Comparison of ENCODE assay signal across 10 cellular contexts in genomic region chr1:19650416-19651140, GRCh38. TPM values are rescaled to one million over a fixed set of nuclear protein-coding genes. Genes with fewer than 3 reads are reported as not detected.
A peak's percentile ranks its signal among the peaks of the same experiment; 100 is the strongest.
DNase-seq lines count a peak whose midpoint lies in the region; ATAC-seq and TF ChIP-seq lines count a peak whose summit lies in the region.
"Had no signal": no experiment of that assay in that cellular context is flagged by ENCODE, and none has a peak within 500 bp of the region (broad histone marks: within the 10 kb centered on the region; RNA-seq: fewer than 3 reads in every experiment).

No MANE protein-coding gene starts in this region.

- POLR2A ChIA-PET in activated CD4-positive, alpha-beta memory T cell treated with anti-CD3 and anti-CD28 coated beads, Interleukin-2, amount 10 ng/mL, durations not matched to agents 7 days and 5 days (lab: Charles Lee): interaction anchor here (1.1 to 1.2 kb wide), 3 partner anchors 54 to 164 kb away, joined by 3 to 5 read pairs (median 3); a partner anchor contains a TSS

- 76% methylated on average over 12 of the region's 12 CpGs for WGBS in hepatocyte (ENCODE audit: low lambda C conversion rate, missing lambda C conversion rate)
- WGBS in spleen, 5 donors: 38 to 58% (median 43%) methylated on average over 12 of the region's 12 CpGs

- H4K20me1 ChIP-seq in Loucy (ENCODE audit: insufficient read depth, low read length, poor library complexity, severe bottlenecking): no peaks in the 10 kb centered on the region
- no peaks in the 10 kb centered on the region for H4K20me1 ChIP-seq in hepatocyte (ENCODE audit: insufficient read depth, poor library complexity, severe bottlenecking)

- no peak for TF ChIP-seq POLR2A in spleen (IDR thresholded peaks at IDR 0.05)

- no peaks in the 10 kb centered on the region for H3K36me3 ChIP-seq in Loucy (ENCODE audit: insufficient read depth, low read length)
- peaks cover 7% of the 10 kb centered on the region for H3K36me3 ChIP-seq in brain microvascular endothelial cell (replicated peaks)
- no peaks in the 10 kb centered on the region for H3K36me3 ChIP-seq in hepatocyte (replicated peaks; ENCODE audit: insufficient read depth, low read depth)
- H3K36me3 ChIP-seq in spleen: no peaks in the 10 kb centered on the region

- peak overlapping the region; percentile 37 for H3K4me3 ChIP-seq in Loucy (ENCODE audit: low read length, poor library complexity, severe bottlenecking)
- H3K4me3 ChIP-seq in brain microvascular endothelial cell (ENCODE audit: low read depth, low read length): no peak overlapping the region
- H3K4me3 ChIP-seq in hepatocyte: no peak overlapping the region
- H3K4me3 ChIP-seq in spleen: peak overlapping the region in 1 of 8 donors; percentile 13
- H3K4me3 ChIP-seq: PC-9 had no signal

- peaks cover 36% of the 10 kb centered on the region for H3K4me1 Mint-ChIP-seq in activated CD4-positive, alpha-beta memory T cell treated with anti-CD3 and anti-CD28 coated beads, Interleukin-2, amount 10 ng/mL, durations not matched to agents 7 days and 5 days

- H3K4me3 Mint-ChIP-seq in activated CD4-positive, alpha-beta memory T cell treated with anti-CD3 and anti-CD28 coated beads, Interleukin-2, amount 10 ng/mL, durations not matched to agents 7 days and 5 days: no peak overlapping the region
- H3K4me3 Mint-ChIP-seq: activated CD4-positive, alpha-beta T cell treated with anti-CD3 and anti-CD28 coated beads, Interleukin-2, amount 10 ng/mL, durations not matched to agents 7 days and 5 days had no signal

- H2AFZ ChIP-seq in Loucy (ENCODE audit: low read length): peak overlapping the region; percentile 66
- no peak overlapping the region for H2AFZ ChIP-seq in hepatocyte
- H2AFZ ChIP-seq: PC-9 had no signal

- H3K36me3 Mint-ChIP-seq in activated CD4-positive, alpha-beta memory T cell treated with anti-CD3 and anti-CD28 coated beads, Interleukin-2, amount 10 ng/mL, durations not matched to agents 7 days and 5 days (ENCODE audit: low read depth): no peaks in the 10 kb centered on the region

- in situ Hi-C loops in brain microvascular endothelial cell (cut with HindIII; ENCODE audit: low pct_ligation_motif_present, low sequenced_read_pairs): no loop called here

- DNase-seq in brain microvascular endothelial cell (no peak), hepatocyte (ENCODE audit: low spot score) (no peak), spleen (no peak), mucosa of gallbladder (ENCODE audit: low spot score) (no peak)
- no peak for DNase-seq in activated CD8-positive, alpha-beta memory T cell treated with anti-CD3 and anti-CD28 coated beads, Interleukin-2, amount 50 U/mL, for 4 hours
- no peak for DNase-seq in activated CD4-positive, alpha-beta memory T cell treated with anti-CD3 and anti-CD28 coated beads, Interleukin-2, amount 10 ng/mL, durations not matched to agents 7 days and 5 days
- DNase-seq: PC-9 had no signal

- H3K27ac ChIP-seq in brain microvascular endothelial cell (peak overlapping the region; percentile 12), hepatocyte (no peak overlapping the region), spleen (peak overlapping the region in 6 of 8 donors; percentile 12 to 74 (median 40))
- H3K27ac ChIP-seq: PC-9 had no signal

- H3K27me3 Mint-ChIP-seq in activated CD4-positive, alpha-beta memory T cell treated with anti-CD3 and anti-CD28 coated beads, Interleukin-2, amount 10 ng/mL, durations not matched to agents 7 days and 5 days: no peaks in the 10 kb centered on the region
- H3K27me3 Mint-ChIP-seq: activated CD4-positive, alpha-beta T cell treated with anti-CD3 and anti-CD28 coated beads, Interleukin-2, amount 10 ng/mL, durations not matched to agents 7 days and 5 days had no signal

- no peak overlapping the region for H3K27ac Mint-ChIP-seq in activated CD4-positive, alpha-beta memory T cell treated with anti-CD3 and anti-CD28 coated beads, Interleukin-2, amount 10 ng/mL, durations not matched to agents 7 days and 5 days

- H3K4me2 ChIP-seq in Loucy (ENCODE audit: low read depth, low read length, poor library complexity, severe bottlenecking) (peak overlapping the region; percentile 59), hepatocyte (peak overlapping the region; percentile 52)
- H3K4me2 ChIP-seq: PC-9 had no signal

- H3K9me3 ChIP-seq in Loucy (ENCODE audit: insufficient read depth, low read depth, low read length): no peaks in the 10 kb centered on the region
- no peaks in the 10 kb centered on the region for H3K9me3 ChIP-seq in hepatocyte (ENCODE audit: low read depth)
- H3K9me3 ChIP-seq in spleen: no peaks in the 10 kb centered on the region

- H3K9me2 ChIP-seq in Loucy (replicated peaks; ENCODE audit: low read depth, low read length) (no peaks in the 10 kb centered on the region), hepatocyte (replicated peaks; ENCODE audit: insufficient read depth) (no peaks in the 10 kb centered on the region)

- intact Hi-C loops in spleen (cut with DNase I; ENCODE audit: low total_unique reads): loop anchor here (5.0 kb wide), 2 partner anchors 258 to 468 kb away; no protein-coding TSS in a partner anchor

- TF ChIP-seq CTCF in Loucy (conservative IDR thresholded peaks at IDR 0.05; ENCODE audit: low read length) (no peak), brain microvascular endothelial cell (IDR thresholded peaks at IDR 0.05; ENCODE audit: low read depth, low read length, missing control alignments) (no peak), hepatocyte (IDR thresholded peaks at IDR 0.05; ENCODE audit: poor library complexity) (no peak), spleen (IDR thresholded peaks at IDR 0.05 in 8 of 11, conservative IDR thresholded peaks at IDR 0.05 in 3 of 11) (no peak)

- ATAC-seq in GM18511 (IDR thresholded peaks at IDR 0.05; ENCODE audit: unreplicated experiment): no peak

- no peak overlapping the region for H3K9ac ChIP-seq in Loucy (ENCODE audit: low read depth, low read length, poor library complexity, severe bottlenecking)

- no peaks in the 10 kb centered on the region for H3F3A ChIP-seq in Loucy (ENCODE audit: low read depth)

- no peaks in the 10 kb centered on the region for H3K27me3 ChIP-seq in Loucy (ENCODE audit: insufficient read depth, low read length, poor library complexity, severe bottlenecking)
- no peaks in the 10 kb centered on the region for H3K27me3 ChIP-seq in brain microvascular endothelial cell (replicated peaks)
- no peaks in the 10 kb centered on the region for H3K27me3 ChIP-seq in hepatocyte
- H3K27me3 ChIP-seq in spleen (replicated peaks in 1 of 7): peaks cover 0 to 20% (median 4%) of the 10 kb centered on the region in 7 donors

- no peaks in the 10 kb centered on the region for H3K79me2 ChIP-seq in Loucy (ENCODE audit: insufficient read depth, low read length)
- peaks cover 35% of the 10 kb centered on the region for H3K79me2 ChIP-seq in hepatocyte

- CTCF ChIA-PET in activated CD4-positive, alpha-beta memory T cell treated with anti-CD3 and anti-CD28 coated beads, Interleukin-2, amount 10 ng/mL, durations not matched to agents 7 days and 5 days (lab: Charles Lee): interaction anchor here (0.7 to 2.2 kb wide), 23 partner anchors 9 to 484 kb away, joined by 3 to 19 read pairs (median 4); partner anchors contain the start of gene SLC66A1

- H3K9me3 Mint-ChIP-seq in activated CD4-positive, alpha-beta memory T cell treated with anti-CD3 and anti-CD28 coated beads, Interleukin-2, amount 10 ng/mL, durations not matched to agents 7 days and 5 days: no peaks in the 10 kb centered on the region
- H3K9me3 Mint-ChIP-seq: activated CD4-positive, alpha-beta T cell treated with anti-CD3 and anti-CD28 coated beads, Interleukin-2, amount 10 ng/mL, durations not matched to agents 7 days and 5 days had no signal

- H3K4me1 ChIP-seq in Loucy (ENCODE audit: insufficient read depth, low read length, poor library complexity, severe bottlenecking): peaks cover 10% of the 10 kb centered on the region
- no peaks in the 10 kb centered on the region for H3K4me1 ChIP-seq in hepatocyte (ENCODE audit: insufficient read depth)
- peaks cover 7 to 67% (median 35%) of the 10 kb centered on the region in 6 donors for H3K4me1 ChIP-seq in spleen

RNA-seq across cellular contexts. Expression of gene NBL1, which starts 6.5 kb away (rescaled TPM):
- total RNA-seq in hepatocyte: 16.5 and 22.3 TPM in 2 replicates
- polyA plus RNA-seq in hepatocyte: 41.3 and 46.9 TPM in 2 replicates
- total RNA-seq in spleen: 10 to 100 TPM in 6 of 7 donors, 1 to 10 TPM in 1; 9.9 to 50.1 (median 18.6) TPM
- polyA plus RNA-seq in spleen: 10 to 100 TPM; 16.4 to 26.8 (median 16.6) TPM
- 154 TPM for total RNA-seq in mucosa of gallbladder
- total RNA-seq in activated CD4-positive, alpha-beta memory T cell treated with anti-CD3 and anti-CD28 coated beads, Interleukin-2, amount 10 ng/mL, durations not matched to agents 7 days and 5 days: 10 to 100 TPM; 25.4 to 29.8 TPM

RNA-seq across cellular contexts. Expression of gene HTR6, which starts 14.1 kb away (rescaled TPM):
- not detected in 2 replicates for total RNA-seq in hepatocyte
- not detected in 2 replicates for polyA plus RNA-seq in hepatocyte
- under 1 TPM in 2 of 7 donors, not detected in 5; 0.13 to 0.47 TPM for total RNA-seq in spleen
- under 1 TPM in 1 of 3 donors, not detected in 2; 0.06 TPM for polyA plus RNA-seq in spleen
- total RNA-seq in mucosa of gallbladder: not detected
- not detected for total RNA-seq in activated CD4-positive, alpha-beta memory T cell treated with anti-CD3 and anti-CD28 coated beads, Interleukin-2, amount 10 ng/mL, durations not matched to agents 7 days and 5 days
- total RNA-seq: PC-9 had no signal
